ENCODE assay signal across 20 cellular contexts in the genomic region with DNA sequence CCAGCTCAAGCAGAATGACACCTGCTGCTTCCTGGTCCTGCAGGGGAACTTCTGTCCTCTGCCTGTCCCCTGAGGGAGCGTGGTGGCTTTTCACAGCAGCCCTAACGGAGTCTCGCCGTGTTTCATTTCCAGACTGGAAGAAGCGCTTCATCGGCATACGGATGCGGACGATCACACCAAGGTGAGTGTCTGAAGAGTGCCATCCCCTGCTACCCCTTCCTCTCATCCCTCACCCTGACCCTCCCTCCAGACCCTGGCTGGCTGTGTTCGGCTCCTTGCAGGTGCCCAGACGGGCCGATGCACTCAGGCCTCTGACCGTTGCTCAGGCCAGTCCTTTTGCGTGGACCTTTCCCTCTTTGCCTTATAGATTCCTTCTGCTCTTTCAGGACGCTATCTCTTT. TPM values are rescaled to one million over a fixed set of nuclear protein-coding genes. Genes with fewer than 3 reads are reported as not detected.
A peak's percentile ranks its signal among the peaks of the same experiment; 100 is the strongest.
DNase-seq lines count a peak whose midpoint lies in the region; ATAC-seq and TF ChIP-seq lines count a peak whose summit lies in the region.
"Had no signal": no experiment of that assay in that cellular context is flagged by ENCODE, and none has a peak within 500 bp of the region (broad histone marks: within the 10 kb centered on the region; RNA-seq: fewer than 3 reads in every experiment).

No MANE protein-coding gene starts in this region.

- H3K4me3 Mint-ChIP-seq in CD14-positive monocyte: no peak overlapping the region
- H3K4me3 Mint-ChIP-seq in glutamatergic neuron (ENCODE audit: unreplicated experiment): no peak overlapping the region
- H3K4me3 Mint-ChIP-seq: H9 had no signal

- H3K36me3 Mint-ChIP-seq in CD14-positive monocyte (no peaks in the 10 kb centered on the region), glutamatergic neuron (ENCODE audit: unreplicated experiment) (peaks cover 18% of the 10 kb centered on the region)

- peaks cover 0 to 6% (median 2%) of the 10 kb centered on the region in 7 donors for H3K9me3 Mint-ChIP-seq in CD14-positive monocyte
- H3K9me3 Mint-ChIP-seq in glutamatergic neuron (ENCODE audit: unreplicated experiment): peaks cover 9% of the 10 kb centered on the region
- H3K9me3 Mint-ChIP-seq: H9 had no signal

- H3K27me3 Mint-ChIP-seq in CD14-positive monocyte (ENCODE audit: low read depth in 3 of 3) (peaks cover 0 to 2% (median 1%) of the 10 kb centered on the region in 3 donors), glutamatergic neuron (ENCODE audit: unreplicated experiment) (peaks cover 12% of the 10 kb centered on the region)

- H3K27me3 ChIP-seq in BE2C: no peaks in the 10 kb centered on the region
- H3K27me3 ChIP-seq: SJSA1 had no signal

- H3K4me1 Mint-ChIP-seq in CD14-positive monocyte: peaks cover 6% of the 10 kb centered on the region
- H3K4me1 Mint-ChIP-seq in glutamatergic neuron (ENCODE audit: low read depth, unreplicated experiment): peaks cover 4% of the 10 kb centered on the region

- in situ Hi-C loops in KBM-7 (cut with MboI; ENCODE audit: low pct_unique_long_range_greater_than_20kb, low sequenced_read_pairs): no loop called here

- intact Hi-C loops in CD14-positive monocyte (cut with micrococcal nuclease) (no loop called here), sciatic nerve (cut with DNase I) (no loop called here)

- H3K4me1 ChIP-seq in BE2C: peaks cover 6% of the 10 kb centered on the region

- H3K9me3 ChIP-seq in BE2C: no peaks in the 10 kb centered on the region
- H3K9me3 ChIP-seq: SJSA1 had no signal

- DNase-seq in BE2C (peak; percentile 1), CD14-positive monocyte (ENCODE audit: low spot score) (peak; percentile 33), glutamatergic neuron (peak; percentile 5), sciatic nerve (ENCODE audit: low spot score) (peak; percentile 42), NCI-H510A treated with DMSO at 0.1 percent for 48 hours (lab: John Stamatoyannopoulos, UW) (no peak), KBM-7 (no peak)
- no peak for DNase-seq in activated CD8-positive, alpha-beta memory T cell treated with anti-CD3 and anti-CD28 coated beads, Interleukin-2, amount 50 U/mL, for 4 hours
- DNase-seq: C1 segment of cervical spinal cord, COR-L47, GF-D8, H9, KG1, NCI-H1417 treated with DMSO at 0.1 percent for 48 hours, NCI-H2029, NCI-H2171 treated with DMSO at 0.1 percent for 48 hours, NCI-H446 treated with DMSO at 0.1 percent for 48 hours, NCI-H748 treated with DMSO at 0.1 percent for 48 hours, OCI-M1, RPMI8226 had no signal

- TF ChIP-seq CTCF in BE2C (IDR thresholded peaks at IDR 0.05; ENCODE audit: low read depth, low read length): no peak
- no peak for TF ChIP-seq CTCF in CD14-positive monocyte (IDR thresholded peaks at IDR 0.05)
- no peak for TF ChIP-seq CTCF in glutamatergic neuron (IDR thresholded peaks at IDR 0.05; ENCODE audit: partially characterized antibody, unreplicated experiment)

- no peak for ATAC-seq in sciatic nerve

- no peak overlapping the region for H3K4me3 ChIP-seq in BE2C (ENCODE audit: low read depth, low read length)
- H3K4me3 ChIP-seq: SJSA1 had no signal

- H3K36me3 ChIP-seq in BE2C: no peaks in the 10 kb centered on the region
- H3K36me3 ChIP-seq: SJSA1 had no signal

- H3K27ac Mint-ChIP-seq in CD14-positive monocyte (no peak overlapping the region), glutamatergic neuron (ENCODE audit: unreplicated experiment) (no peak overlapping the region)
- H3K27ac Mint-ChIP-seq: H9 had no signal

RNA-seq across cellular contexts. Expression of a gene that starts 32.8 kb away (rescaled TPM):
- polyA plus RNA-seq in BE2C (2012; ENCODE audit: insufficient read depth, insufficient read length, low read depth): not detected
- polyA plus RNA-seq in CD14-positive monocyte: not detected
- total RNA-seq in glutamatergic neuron (ENCODE audit: unreplicated experiment): 0.64 TPM
- 23.7 TPM for total RNA-seq in sciatic nerve

Comparison
In these comparisons a context has a peak if more than half of its experiments do, and no peak if none do; other contexts are left out.
1. DNase-seq: peak in BE2C (single experiment), CD14-positive monocyte (single experiment), glutamatergic neuron (single experiment) and sciatic nerve (single experiment); none in NCI-H510A treated with DMSO at 0.1 percent for 48 hours (single experiment), activated CD8-positive, alpha-beta memory T cell treated with anti-CD3 and anti-CD28 coated beads, Interleukin-2, amount 50 U/mL, for 4 hours (single experiment) and KBM-7 (single experiment).
2. RNA of a gene that starts 32.8 kb away (total RNA-seq): 23.7 TPM in sciatic nerve (single experiment); 0.64 TPM in glutamatergic neuron (single experiment); every median in the first group is over 10 times any median in the second.